Comparison of ENCODE assay signal across 43 cellular contexts in genomic region chr19:53034054-53034453, GRCh38. TPM values are rescaled to one million over a fixed set of nuclear protein-coding genes. Genes with fewer than 3 reads are reported as not detected.
"Had no signal": no experiment of that assay in that cellular context is flagged by ENCODE, and none has a peak within 500 bp of the region (broad histone marks: within the 10 kb centered on the region; RNA-seq: fewer than 3 reads in every experiment).

No MANE protein-coding gene starts in this region.

- H3K4me3 Mint-ChIP-seq: activated naive CD4-positive, alpha-beta T cell treated with anti-CD3 and anti-CD28 coated beads for 36 hours; activated naive CD4-positive, alpha-beta T cell treated with anti-CD3 and anti-CD28 coated beads, Interleukin-2, amount 10 ng/mL, durations not matched to agents 7 days and 5 days; activated naive CD4-positive, alpha-beta T cell treated with anti-CD3 and anti-CD28 coated beads, Interleukin-2, amount 50 U/mL, for 24 hours; activated naive CD8-positive, alpha-beta T cell; activated naive CD8-positive, alpha-beta T cell treated with anti-CD3 and anti-CD28 coated beads for 36 hours; activated naive CD8-positive, alpha-beta T cell treated with anti-CD3 and anti-CD28 coated beads, Interleukin-2, amount 10 ng/mL, durations not matched to agents 7 days and 5 days; activated naive CD8-positive, alpha-beta T cell treated with anti-CD3 and anti-CD28 coated beads, Interleukin-2, amount 50 U/mL, for 24 hours; activated T-cell treated with anti-CD3 and anti-CD28 coated beads, Interleukin-2, amount 50 U/mL, for 24 hours; activated T-cell treated with anti-CD3 and anti-CD28 coated beads, Interleukin-2, amount 50 U/mL, for 4 hours; activated T-cell treated with anti-CD3 and anti-CD28 coated beads, Interleukin-2, amount 50 U/mL, for 72 hours; activated T-helper 1 cell treated with anti-CD3 and anti-CD28 coated beads, Interleukin-12 subunit alpha, Interleukin-12 subunit beta, Interleukin-2, Interleukin-4 antibody, amounts not matched to agents 30 ng/mL and 10 ng/mL and 1 ng/mL, durations not matched to agents 14 hours and 24 hours and 36 hours; activated T-helper 17 cell treated with anti-CD3 and anti-CD28 coated beads, Interleukin-2, amount 50 U/mL, for 72 hours; central memory CD8-positive, alpha-beta T cell had no signal

- H3K27ac Mint-ChIP-seq: activated naive CD4-positive, alpha-beta T cell treated with anti-CD3 and anti-CD28 coated beads for 36 hours; activated naive CD4-positive, alpha-beta T cell treated with anti-CD3 and anti-CD28 coated beads, Interleukin-2, amount 10 ng/mL, durations not matched to agents 7 days and 5 days; activated naive CD4-positive, alpha-beta T cell treated with anti-CD3 and anti-CD28 coated beads, Interleukin-2, amount 50 U/mL, for 24 hours; activated naive CD4-positive, alpha-beta T cell treated with anti-CD3 and anti-CD28 coated beads, Interleukin-2, amount 50 U/mL, for 72 hours; activated naive CD8-positive, alpha-beta T cell; activated naive CD8-positive, alpha-beta T cell treated with anti-CD3 and anti-CD28 coated beads for 36 hours; activated naive CD8-positive, alpha-beta T cell treated with anti-CD3 and anti-CD28 coated beads, Interleukin-2, amount 10 ng/mL, durations not matched to agents 7 days and 5 days; activated naive CD8-positive, alpha-beta T cell treated with anti-CD3 and anti-CD28 coated beads, Interleukin-2, amount 50 U/mL, for 24 hours; activated T-cell treated with anti-CD3 and anti-CD28 coated beads, Interleukin-2, amount 50 U/mL, for 24 hours; activated T-cell treated with anti-CD3 and anti-CD28 coated beads, Interleukin-2, amount 50 U/mL, for 72 hours; activated T-helper 1 cell treated with anti-CD3 and anti-CD28 coated beads, Interleukin-12 subunit alpha, Interleukin-12 subunit beta, Interleukin-2, Interleukin-4 antibody, amounts not matched to agents 30 ng/mL and 10 ng/mL and 1 ng/mL, durations not matched to agents 14 hours and 24 hours and 36 hours; activated T-helper 17 cell treated with anti-CD3 and anti-CD28 coated beads, Interleukin-2, amount 50 U/mL, for 72 hours; activated T-helper 2 cell treated with anti-CD3 and anti-CD28 coated beads, Interferon-gamma antibody, Interleukin-2, Interleukin-4, amounts not matched to agents 10 μg/mL and 5 μg/mL and 100 μg/mL, durations not matched to agents 14 hours and 24 hours and 36 hours; brain had no signal

- H3K27ac ChIP-seq: adrenal gland, ascending aorta, body of pancreas, brain microvascular endothelial cell, breast epithelium, cardiac muscle cell had no signal

- DNase-seq: activated effector memory CD4-positive, alpha-beta T cell treated with anti-CD3 and anti-CD28 coated beads, Interleukin-2, amount 50 U/mL, for 16 hours; activated effector memory CD4-positive, alpha-beta T cell treated with Interleukin-2 at 50 U/mL for 16 hours; activated gamma-delta T cell; activated gamma-delta T cell treated with Interleukin-2 at 50 U/mL for 16 hours; activated naive CD4-positive, alpha-beta T cell; activated naive CD4-positive, alpha-beta T cell treated with anti-CD3 and anti-CD28 coated beads for 36 hours; activated naive CD4-positive, alpha-beta T cell treated with anti-CD3 and anti-CD28 coated beads, Interleukin-2, amount 10 ng/mL, durations not matched to agents 7 days and 5 days; activated naive CD4-positive, alpha-beta T cell treated with anti-CD3 and anti-CD28 coated beads, Interleukin-2, amount 50 U/mL, for 16 hours; activated naive CD4-positive, alpha-beta T cell treated with Interleukin-2 at 50 U/mL for 16 hours; activated naive CD8-positive, alpha-beta T cell treated with anti-CD3 and anti-CD28 coated beads for 36 hours; activated naive CD8-positive, alpha-beta T cell treated with anti-CD3 and anti-CD28 coated beads, Interleukin-2, amount 10 ng/mL, durations not matched to agents 7 days and 5 days; activated naive CD8-positive, alpha-beta T cell treated with anti-CD3 and anti-CD28 coated beads, Interleukin-2, amount 50 U/mL, for 24 hours; activated T-cell treated with anti-CD3 and anti-CD28 coated beads, Interleukin-2, amount 50 U/mL, for 1 hour; activated T-cell treated with anti-CD3 and anti-CD28 coated beads, Interleukin-2, amount 50 U/mL, for 24 hours; activated T-cell treated with anti-CD3 and anti-CD28 coated beads, Interleukin-2, amount 50 U/mL, for 4 hours; activated T-cell treated with anti-CD3 and anti-CD28 coated beads, Interleukin-2, amount 50 U/mL, for 48 hours; activated T-cell treated with anti-CD3 and anti-CD28 coated beads, Interleukin-2, amount 50 U/mL, for 72 hours; adrenal gland; amygdala; anterior cingulate cortex; aorta; body of pancreas; brain microvascular endothelial cell; caudate nucleus; central memory CD4-positive, alpha-beta T cell; cerebellar nuclear complex had no signal

- H3K4me3 ChIP-seq: adrenal gland, ascending aorta, body of pancreas, breast epithelium, cardiac muscle cell had no signal

- H3K4me1 Mint-ChIP-seq: activated naive CD4-positive, alpha-beta T cell treated with anti-CD3 and anti-CD28 coated beads, Interleukin-2, amount 10 ng/mL, durations not matched to agents 7 days and 5 days; activated naive CD4-positive, alpha-beta T cell treated with anti-CD3 and anti-CD28 coated beads, Interleukin-2, amount 50 U/mL, for 24 hours; activated naive CD8-positive, alpha-beta T cell treated with anti-CD3 and anti-CD28 coated beads for 36 hours; activated naive CD8-positive, alpha-beta T cell treated with anti-CD3 and anti-CD28 coated beads, Interleukin-2, amount 10 ng/mL, durations not matched to agents 7 days and 5 days; activated naive CD8-positive, alpha-beta T cell treated with anti-CD3 and anti-CD28 coated beads, Interleukin-2, amount 50 U/mL, for 24 hours; activated T-helper 17 cell treated with anti-CD3 and anti-CD28 coated beads, Interleukin-2, amount 50 U/mL, for 72 hours; central memory CD8-positive, alpha-beta T cell had no signal

- H3K9me3 ChIP-seq: adrenal gland had no signal

- H3K36me3 ChIP-seq: adrenal gland, ascending aorta, brain microvascular endothelial cell, breast epithelium, cardiac muscle cell had no signal

- ATAC-seq: activated naive CD4-positive, alpha-beta T cell treated with anti-CD3 and anti-CD28 coated beads, Interleukin-2, amount 50 U/mL, for 72 hours; activated naive CD8-positive, alpha-beta T cell treated with anti-CD3 and anti-CD28 coated beads, Interleukin-2, amount 50 U/mL, for 24 hours; activated T-cell treated with anti-CD3 and anti-CD28 coated beads, Interleukin-2, amount 50 U/mL, for 4 hours; activated T-cell treated with anti-CD3 and anti-CD28 coated beads, Interleukin-2, amount 50 U/mL, for 72 hours; activated T-helper 17 cell treated with anti-CD3 and anti-CD28 coated beads, Interleukin-2, amount 50 U/mL, for 72 hours; body of pancreas had no signal

- FAIRE-seq: astrocyte, bronchial epithelial cell had no signal

- H3K27me3 Mint-ChIP-seq: activated naive CD4-positive, alpha-beta T cell treated with anti-CD3 and anti-CD28 coated beads, Interleukin-2, amount 10 ng/mL, durations not matched to agents 7 days and 5 days; activated naive CD8-positive, alpha-beta T cell treated with anti-CD3 and anti-CD28 coated beads, Interleukin-2, amount 10 ng/mL, durations not matched to agents 7 days and 5 days had no signal

- H3K27me3 ChIP-seq: ascending aorta, body of pancreas, brain microvascular endothelial cell, breast epithelium, cardiac muscle cell had no signal

- H3K4me1 ChIP-seq: adrenal gland, ascending aorta, body of pancreas, breast epithelium had no signal

RNA-seq across cellular contexts. Expression of gene ERVV-2, which starts 10.5 kb away (rescaled TPM):
- total RNA-seq: activated naive CD4-positive, alpha-beta T cell treated with anti-CD3 and anti-CD28 coated beads for 36 hours; activated naive CD4-positive, alpha-beta T cell treated with anti-CD3 and anti-CD28 coated beads, Interleukin-2, amount 50 U/mL, for 72 hours; activated naive CD8-positive, alpha-beta T cell treated with anti-CD3 and anti-CD28 coated beads for 36 hours; activated naive CD8-positive, alpha-beta T cell treated with anti-CD3 and anti-CD28 coated beads, Interleukin-2, amount 10 ng/mL, durations not matched to agents 7 days and 5 days; activated T-cell treated with anti-CD3 and anti-CD28 coated beads, Interleukin-2, amount 50 U/mL, for 4 hours; activated T-cell treated with anti-CD3 and anti-CD28 coated beads, Interleukin-2, amount 50 U/mL, for 72 hours; activated T-helper 1 cell treated with anti-CD3 and anti-CD28 coated beads, Interleukin-12 subunit alpha, Interleukin-12 subunit beta, Interleukin-2, Interleukin-4 antibody, amounts not matched to agents 30 ng/mL and 10 ng/mL and 1 ng/mL, durations not matched to agents 14 hours and 24 hours and 36 hours; activated T-helper 17 cell treated with anti-CD3 and anti-CD28 coated beads, Interleukin-2, amount 50 U/mL, for 72 hours; activated T-helper 2 cell treated with anti-CD3 and anti-CD28 coated beads, Interferon-gamma antibody, Interleukin-2, Interleukin-4, amounts not matched to agents 10 μg/mL and 5 μg/mL and 100 μg/mL, durations not matched to agents 14 hours and 24 hours and 36 hours; adrenal gland; aorta; ascending aorta; astrocyte; body of pancreas; breast epithelium; bronchial epithelial cell; cardiac septum; cerebellum; chondrocyte had no signal
- polyA plus RNA-seq: adipose tissue, adrenal gland, aorta had no signal

RNA-seq across cellular contexts. Expression of gene ERVV-1, which starts 20.3 kb away (rescaled TPM):
- total RNA-seq: activated naive CD4-positive, alpha-beta T cell treated with anti-CD3 and anti-CD28 coated beads for 36 hours; activated naive CD4-positive, alpha-beta T cell treated with anti-CD3 and anti-CD28 coated beads, Interleukin-2, amount 50 U/mL, for 72 hours; activated naive CD8-positive, alpha-beta T cell treated with anti-CD3 and anti-CD28 coated beads for 36 hours; activated naive CD8-positive, alpha-beta T cell treated with anti-CD3 and anti-CD28 coated beads, Interleukin-2, amount 10 ng/mL, durations not matched to agents 7 days and 5 days; activated T-cell treated with anti-CD3 and anti-CD28 coated beads, Interleukin-2, amount 50 U/mL, for 4 hours; activated T-cell treated with anti-CD3 and anti-CD28 coated beads, Interleukin-2, amount 50 U/mL, for 72 hours; activated T-helper 1 cell treated with anti-CD3 and anti-CD28 coated beads, Interleukin-12 subunit alpha, Interleukin-12 subunit beta, Interleukin-2, Interleukin-4 antibody, amounts not matched to agents 30 ng/mL and 10 ng/mL and 1 ng/mL, durations not matched to agents 14 hours and 24 hours and 36 hours; activated T-helper 2 cell treated with anti-CD3 and anti-CD28 coated beads, Interferon-gamma antibody, Interleukin-2, Interleukin-4, amounts not matched to agents 10 μg/mL and 5 μg/mL and 100 μg/mL, durations not matched to agents 14 hours and 24 hours and 36 hours; adrenal gland; aorta; ascending aorta; astrocyte; body of pancreas; breast epithelium; bronchial epithelial cell; cardiac muscle cell; cardiac septum; cerebellum; chondrocyte had no signal
- polyA plus RNA-seq: adrenal gland, aorta had no signal
